18 cellular contexts compared by ENCODE assay signal in the genomic region with DNA sequence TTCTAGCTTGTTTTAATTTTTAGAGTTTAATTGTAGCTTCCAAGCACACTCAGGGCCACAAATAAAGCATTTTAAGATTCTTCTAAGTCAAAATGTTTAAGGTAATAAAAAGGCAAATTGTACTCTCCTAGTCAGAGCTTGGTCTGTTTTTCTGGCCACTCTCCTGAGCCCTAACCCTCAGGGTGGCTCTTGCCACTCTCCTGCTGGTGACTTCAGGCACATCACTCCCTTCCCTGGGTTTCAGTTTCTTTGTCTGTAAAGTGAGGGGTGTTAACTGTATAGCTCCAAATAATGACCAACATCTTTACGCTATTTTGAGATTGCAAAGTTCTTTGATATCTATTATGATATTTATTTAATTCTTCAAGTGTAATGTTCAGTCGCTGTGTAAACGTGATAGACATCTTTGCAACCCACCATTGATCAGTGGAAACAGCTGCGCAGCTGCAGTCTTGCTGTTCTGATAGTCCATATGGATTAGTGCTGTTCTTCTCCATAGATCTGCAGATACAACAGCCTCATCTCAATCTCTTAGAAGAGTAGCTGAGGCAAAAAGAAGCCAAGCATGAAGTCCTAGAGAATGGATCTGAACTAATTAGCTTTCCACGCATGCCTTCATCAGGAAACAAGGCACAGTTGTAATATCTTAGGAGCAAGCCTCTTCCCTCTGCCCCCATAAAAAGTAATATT.
DNase-seq lines count a peak whose midpoint lies in the region; ATAC-seq and TF ChIP-seq lines count a peak whose summit lies in the region.
"Had no signal": no experiment of that assay in that cellular context is flagged by ENCODE, and none has a peak within 500 bp of the region (broad histone marks: within the 10 kb centered on the region; RNA-seq: fewer than 3 reads in every experiment).

No MANE protein-coding gene starts in this region.

- peak; percentile 61 for TF ChIP-seq RAD21 in SK-N-SH (IDR thresholded peaks at IDR 0.05; ENCODE audit: low read length)

- H3K9me2 ChIP-seq in SK-N-SH: no peaks in the 10 kb centered on the region

- no peaks in the 10 kb centered on the region for H3K9me3 Mint-ChIP-seq in endodermal cell
- no peaks in the 10 kb centered on the region for H3K9me3 Mint-ChIP-seq in progenitor cell of endocrine pancreas (ENCODE audit: low read depth)
- H3K9me3 Mint-ChIP-seq in activated naive CD4-positive, alpha-beta T cell treated with anti-CD3 and anti-CD28 coated beads, Interleukin-2, amount 10 ng/mL, durations not matched to agents 7 days and 5 days: no peaks in the 10 kb centered on the region
- H3K9me3 Mint-ChIP-seq: CD4-positive, alpha-beta T cell had no signal

- no peaks in the 10 kb centered on the region for H3K79me2 ChIP-seq in SK-N-SH (ENCODE audit: insufficient read depth)

- H2AFZ ChIP-seq in SK-N-SH (ENCODE audit: low read depth): no peak overlapping the region

- H3K4me1 ChIP-seq in SK-N-SH (ENCODE audit: control insufficient read depth in 1 of 2, insufficient read depth in 2 of 2, low read depth in 1 of 2, low read length in 1 of 2) (peaks cover 0 to 12% of the 10 kb centered on the region in 2 experiments; a peak in 1 of 4 replicates), endodermal cell (ENCODE audit: control insufficient read depth, insufficient read depth, low read length) (peaks cover 8% of the 10 kb centered on the region)

- H3K36me3 ChIP-seq in GM06990 (ENCODE audit: control insufficient read depth, insufficient read depth, low read length) (no peaks in the 10 kb centered on the region), SK-N-SH (replicated peaks in 1 of 2; ENCODE audit: control insufficient read depth in 1 of 2, insufficient read depth in 2 of 2, low read length in 1 of 2) (peaks cover 0 to 3% of the 10 kb centered on the region in 2 experiments), endodermal cell (ENCODE audit: control insufficient read depth, insufficient read depth, low read length) (no peaks in the 10 kb centered on the region)

- H3K4me3 ChIP-seq in GM06990 (replicated peaks; ENCODE audit: low read depth, low read length) (no peak overlapping the region), SK-N-SH (ENCODE audit: low read depth in 2 of 2, low read length in 1 of 2) (no peak overlapping the region), endodermal cell (ENCODE audit: low read length) (no peak overlapping the region)
- H3K4me3 ChIP-seq: K562 had no signal

- H3K9ac ChIP-seq in SK-N-SH (no peak overlapping the region), endodermal cell (ENCODE audit: extremely low read depth, low read length, poor library complexity, severe bottlenecking) (no peak overlapping the region)

- H3K27me3 Mint-ChIP-seq in endodermal cell (ENCODE audit: insufficient read depth): peaks cover 26% of the 10 kb centered on the region
- H3K27me3 Mint-ChIP-seq in progenitor cell of endocrine pancreas: peaks cover 7% of the 10 kb centered on the region
- H3K27me3 Mint-ChIP-seq in activated naive CD4-positive, alpha-beta T cell treated with anti-CD3 and anti-CD28 coated beads, Interleukin-2, amount 10 ng/mL, durations not matched to agents 7 days and 5 days: no peaks in the 10 kb centered on the region
- H3K27me3 Mint-ChIP-seq: CD4-positive, alpha-beta T cell had no signal

- H3K27me3 ChIP-seq in GM06990 (replicated peaks; ENCODE audit: control insufficient read depth, insufficient read depth, low read length) (no peaks in the 10 kb centered on the region), SK-N-SH (ENCODE audit: insufficient read depth) (no peaks in the 10 kb centered on the region), endodermal cell (ENCODE audit: control insufficient read depth, insufficient read depth, low read length, poor library complexity, severe bottlenecking) (no peaks in the 10 kb centered on the region)

- 68% methylated on average over 5 of the region's 5 CpGs for WGBS in SK-N-SH (ENCODE audit: low lambda C conversion rate)
- WGBS in endodermal cell (ENCODE audit: insufficient coverage in 1 of 2, insufficient read length in 1 of 2), 2 experiments: 88 to 93% methylated on average over 3 to 4 of the region's 5 CpGs

- DNase-seq in GM06990 (ENCODE audit: extremely low read depth, insufficient read length) (no peak), SK-N-SH (peak; percentile 70), endodermal cell (no peak), progenitor cell of endocrine pancreas (ENCODE audit: low spot score, unreplicated experiment) (no peak), iPS-NIHi7 (ENCODE audit: extremely low spot score) (no peak)
- DNase-seq in activated naive CD4-positive, alpha-beta T cell treated with anti-CD3 and anti-CD28 coated beads, Interleukin-2, amount 10 ng/mL, durations not matched to agents 7 days and 5 days: no peak
- DNase-seq: AML-193; CD4-positive, alpha-beta T cell; GF-D8; NCI-H1092; NCI-H1694 treated with DMSO at 0.1 percent for 48 hours; NCI-H2171; NCI-H446 treated with DMSO at 0.1 percent for 48 hours; NCI-H82; Right ventricle myocardium superior had no signal

- CTCF ChIA-PET in SK-N-SH (lab: Yijun Ruan, JAX): interaction anchor here (0.6 to 3.0 kb wide), 12 partner anchors 10 to 646 kb away, joined by 3 to 26 read pairs (median 4); no protein-coding TSS in a partner anchor
- CTCF ChIA-PET in activated naive CD4-positive, alpha-beta T cell treated with anti-CD3 and anti-CD28 coated beads, Interleukin-2, amount 10 ng/mL, durations not matched to agents 7 days and 5 days (lab: Charles Lee): no interaction called here

- no peaks in the 10 kb centered on the region for H3F3A ChIP-seq in SK-N-SH (replicated peaks; ENCODE audit: insufficient read depth)

- POLR2A ChIA-PET in SK-N-SH (lab: Yijun Ruan, JAX): no interaction called here

- TF ChIP-seq CTCF in GM06990 (IDR thresholded peaks at IDR 0.05; ENCODE audit: insufficient read depth, low read length, poor library complexity, severe bottlenecking) (peak; percentile 18), SK-N-SH (IDR thresholded peaks at IDR 0.05) (no peak), endodermal cell (conservative IDR thresholded peaks at IDR 0.05) (peak; percentile 79), progenitor cell of endocrine pancreas (IDR thresholded peaks at IDR 0.05; ENCODE audit: unreplicated experiment) (peak; percentile 33)

- H3K4me2 ChIP-seq in SK-N-SH: no peak overlapping the region

- TF ChIP-seq EP300 in SK-N-SH (IDR thresholded peaks at IDR 0.05; ENCODE audit: borderline replicate concordance in 1 of 2, low read depth in 1 of 2, low read length in 1 of 2): no peak; a peak in 1 of 4 replicates

- H3K9me3 ChIP-seq in SK-N-SH: no peaks in the 10 kb centered on the region
- no peaks in the 10 kb centered on the region for H3K9me3 ChIP-seq in endodermal cell (ENCODE audit: control insufficient read depth, low read length)

- peaks cover 57% of the 10 kb centered on the region for H3K4me1 Mint-ChIP-seq in endodermal cell
- H3K4me1 Mint-ChIP-seq in progenitor cell of endocrine pancreas (ENCODE audit: low read depth): peaks cover 11% of the 10 kb centered on the region
- H3K4me1 Mint-ChIP-seq in activated naive CD4-positive, alpha-beta T cell treated with anti-CD3 and anti-CD28 coated beads, Interleukin-2, amount 10 ng/mL, durations not matched to agents 7 days and 5 days: no peaks in the 10 kb centered on the region

- no peaks in the 10 kb centered on the region for H4K20me1 ChIP-seq in SK-N-SH (ENCODE audit: insufficient read depth)

- H3K27ac ChIP-seq in SK-N-SH (ENCODE audit: low read depth in 2 of 2, low read length in 1 of 2): peak overlapping the region in 1 of 2 experiments; percentile 69; a peak in 1 of 4 replicates
- no peak overlapping the region for H3K27ac ChIP-seq in endodermal cell (ENCODE audit: low read depth, low read length)

- no peaks in the 10 kb centered on the region for H3K36me3 Mint-ChIP-seq in endodermal cell (ENCODE audit: low read depth)
- no peaks in the 10 kb centered on the region for H3K36me3 Mint-ChIP-seq in progenitor cell of endocrine pancreas (ENCODE audit: insufficient read depth)
- H3K36me3 Mint-ChIP-seq in activated naive CD4-positive, alpha-beta T cell treated with anti-CD3 and anti-CD28 coated beads, Interleukin-2, amount 10 ng/mL, durations not matched to agents 7 days and 5 days: no peaks in the 10 kb centered on the region

- ATAC-seq in HG03469 (IDR thresholded peaks at IDR 0.05; ENCODE audit: unreplicated experiment): no peak
- ATAC-seq: K562, Panc1 had no signal

- H3K27ac Mint-ChIP-seq in endodermal cell (no peak overlapping the region), progenitor cell of endocrine pancreas (no peak overlapping the region)
- H3K27ac Mint-ChIP-seq in activated naive CD4-positive, alpha-beta T cell treated with anti-CD3 and anti-CD28 coated beads, Interleukin-2, amount 10 ng/mL, durations not matched to agents 7 days and 5 days: no peak overlapping the region
- H3K27ac Mint-ChIP-seq: CD4-positive, alpha-beta T cell had no signal

- H3K4me3 Mint-ChIP-seq in endodermal cell (no peak overlapping the region), progenitor cell of endocrine pancreas (ENCODE audit: low read depth) (no peak overlapping the region)
- no peak overlapping the region for H3K4me3 Mint-ChIP-seq in activated naive CD4-positive, alpha-beta T cell treated with anti-CD3 and anti-CD28 coated beads, Interleukin-2, amount 10 ng/mL, durations not matched to agents 7 days and 5 days
- H3K4me3 Mint-ChIP-seq: CD4-positive, alpha-beta T cell had no signal

TF ChIP-seq in SK-N-SH, 30 proteins besides CTCF, POLR2A, EP300 and RAD21:
- TF ChIP-seq, protein P1, sequence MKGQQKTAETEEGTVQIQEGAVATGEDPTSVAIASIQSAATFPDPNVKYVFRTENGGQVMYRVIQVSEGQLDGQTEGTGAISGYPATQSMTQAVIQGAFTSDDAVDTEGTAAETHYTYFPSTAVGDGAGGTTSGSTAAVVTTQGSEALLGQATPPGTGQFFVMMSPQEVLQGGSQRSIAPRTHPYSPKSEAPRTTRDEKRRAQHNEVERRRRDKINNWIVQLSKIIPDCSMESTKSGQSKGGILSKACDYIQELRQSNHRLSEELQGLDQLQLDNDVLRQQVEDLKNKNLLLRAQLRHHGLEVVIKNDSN (IDR thresholded peaks at IDR 0.05; ENCODE audit: borderline replicate concordance, low read depth): no peak
- TF ChIP-seq, protein P2, sequence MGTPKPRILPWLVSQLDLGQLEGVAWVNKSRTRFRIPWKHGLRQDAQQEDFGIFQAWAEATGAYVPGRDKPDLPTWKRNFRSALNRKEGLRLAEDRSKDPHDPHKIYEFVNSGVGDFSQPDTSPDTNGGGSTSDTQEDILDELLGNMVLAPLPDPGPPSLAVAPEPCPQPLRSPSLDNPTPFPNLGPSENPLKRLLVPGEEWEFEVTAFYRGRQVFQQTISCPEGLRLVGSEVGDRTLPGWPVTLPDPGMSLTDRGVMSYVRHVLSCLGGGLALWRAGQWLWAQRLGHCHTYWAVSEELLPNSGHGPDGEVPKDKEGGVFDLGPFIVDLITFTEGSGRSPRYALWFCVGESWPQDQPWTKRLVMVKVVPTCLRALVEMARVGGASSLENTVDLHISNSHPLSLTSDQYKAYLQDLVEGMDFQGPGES (IDR thresholded peaks at IDR 0.05; ENCODE audit: low read depth, low read length): no peak
- TF ChIP-seq, protein P3, sequence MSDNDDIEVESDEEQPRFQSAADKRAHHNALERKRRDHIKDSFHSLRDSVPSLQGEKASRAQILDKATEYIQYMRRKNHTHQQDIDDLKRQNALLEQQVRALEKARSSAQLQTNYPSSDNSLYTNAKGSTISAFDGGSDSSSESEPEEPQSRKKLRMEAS (IDR thresholded peaks at IDR 0.05; ENCODE audit: low read depth): no peak
- peak; percentile 24; the same call in 1 of the 2 replicates for TF ChIP-seq GATA2 (CRISPR knock-in tag; IDR thresholded peaks at IDR 0.05)
